In the genomic region with DNA sequence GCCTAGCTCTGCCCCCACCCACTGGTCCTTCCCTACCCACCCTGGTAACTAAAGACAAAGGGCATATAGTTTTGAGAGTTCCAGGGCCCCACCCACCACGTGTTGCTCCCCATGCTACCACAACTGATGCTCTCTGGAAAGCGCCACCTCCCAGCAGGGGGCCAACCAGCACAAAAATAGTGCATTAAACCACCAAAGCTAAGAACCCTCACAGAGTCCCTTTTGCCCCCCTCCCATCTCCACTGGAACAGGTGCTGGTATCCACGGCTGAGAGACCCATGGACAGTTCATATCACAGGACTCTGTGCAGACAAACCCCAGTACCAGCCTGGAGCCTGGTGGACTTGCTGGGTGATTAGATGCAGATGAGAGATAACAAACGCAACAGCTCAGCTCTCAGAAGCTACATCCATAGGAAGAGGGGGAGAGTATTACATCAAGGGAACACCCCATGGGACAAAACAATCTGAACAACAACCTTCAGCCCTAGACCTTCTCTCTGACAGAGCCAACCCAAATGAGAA, we compare ENCODE assay signal across 30 cellular contexts.
"Had no signal": no experiment of that assay in that cellular context is flagged by ENCODE, and none has a peak within 500 bp of the region (broad histone marks: within the 10 kb centered on the region; RNA-seq: fewer than 3 reads in every experiment).

No MANE protein-coding gene starts in this region.

- ATAC-seq: activated CD4-positive, alpha-beta T cell treated with anti-CD3 and anti-CD28 coated beads for 36 hours; activated CD8-positive, alpha-beta memory T cell treated with anti-CD3 and anti-CD28 coated beads, Interleukin-2, amount 10 ng/mL, durations not matched to agents 7 days and 5 days; activated CD8-positive, alpha-beta T cell treated with anti-CD3 and anti-CD28 coated beads, Interleukin-2, amount 10 ng/mL, durations not matched to agents 7 days and 5 days; activated naive CD8-positive, alpha-beta T cell treated with anti-CD3 and anti-CD28 coated beads, Interleukin-2, amount 50 U/mL, for 24 hours; esophagus mucosa; heart left ventricle had no signal

- H3K4me3 ChIP-seq: adrenal gland, breast epithelium, cardiac muscle cell, coronary artery, dorsolateral prefrontal cortex, heart left ventricle had no signal

- H3K9me3 ChIP-seq: adrenal gland, breast epithelium had no signal

- H3K27ac ChIP-seq: adrenal gland, breast epithelium, cardiac muscle cell, coronary artery, dorsolateral prefrontal cortex, heart left ventricle had no signal

- H3K36me3 ChIP-seq: adrenal gland, breast epithelium, cardiac muscle cell, heart left ventricle had no signal

- H3K27me3 ChIP-seq: adrenal gland, breast epithelium, cardiac muscle cell, heart left ventricle had no signal

- DNase-seq: activated CD4-positive, alpha-beta memory T cell treated with anti-CD3 and anti-CD28 coated beads for 36 hours; activated CD4-positive, alpha-beta T cell treated with anti-CD3 and anti-CD28 coated beads for 36 hours; activated CD4-positive, alpha-beta T cell treated with anti-CD3 and anti-CD28 coated beads, Interleukin-2, amount 10 ng/mL, durations not matched to agents 24 days and 14 days; activated CD4-positive, CD25-positive, alpha-beta regulatory T cell; activated CD4-positive, CD25-positive, alpha-beta regulatory T cell treated with anti-CD3 and anti-CD28 coated beads, Interleukin-2, amount 50 U/mL, for 72 hours; activated CD8-positive, alpha-beta memory T cell treated with anti-CD3 and anti-CD28 coated beads, Interleukin-2, amount 10 ng/mL, durations not matched to agents 7 days and 5 days; activated CD8-positive, alpha-beta memory T cell treated with anti-CD3 and anti-CD28 coated beads, Interleukin-2, amount 50 U/mL, for 4 hours; activated CD8-positive, alpha-beta T cell treated with anti-CD3 and anti-CD28 coated beads, Interleukin-2, amount 10 ng/mL, durations not matched to agents 7 days and 5 days; activated effector memory CD4-positive, alpha-beta T cell treated with anti-CD3 and anti-CD28 coated beads, Interleukin-2, amount 50 U/mL, for 16 hours; activated naive CD4-positive, alpha-beta T cell treated with anti-CD3 and anti-CD28 coated beads for 36 hours; activated naive CD8-positive, alpha-beta T cell treated with anti-CD3 and anti-CD28 coated beads for 36 hours; activated naive CD8-positive, alpha-beta T cell treated with anti-CD3 and anti-CD28 coated beads, Interleukin-2, amount 50 U/mL, for 24 hours; activated T-cell treated with anti-CD3 and anti-CD28 coated beads, Interleukin-2, amount 50 U/mL, for 1 hour; activated T-cell treated with anti-CD3 and anti-CD28 coated beads, Interleukin-2, amount 50 U/mL, for 48 hours; adrenal gland; amygdala; aorta; central memory CD4-positive, alpha-beta T cell; cerebellar nuclear complex; effector memory CD4-positive, alpha-beta T cell; endodermal cell; foreskin fibroblast; glutamatergic neuron; heart left ventricle; T-helper 2 cell had no signal

- H3K4me1 ChIP-seq: adrenal gland, breast epithelium, heart left ventricle had no signal
